21 cellular contexts compared by ENCODE assay signal in the genomic region with DNA sequence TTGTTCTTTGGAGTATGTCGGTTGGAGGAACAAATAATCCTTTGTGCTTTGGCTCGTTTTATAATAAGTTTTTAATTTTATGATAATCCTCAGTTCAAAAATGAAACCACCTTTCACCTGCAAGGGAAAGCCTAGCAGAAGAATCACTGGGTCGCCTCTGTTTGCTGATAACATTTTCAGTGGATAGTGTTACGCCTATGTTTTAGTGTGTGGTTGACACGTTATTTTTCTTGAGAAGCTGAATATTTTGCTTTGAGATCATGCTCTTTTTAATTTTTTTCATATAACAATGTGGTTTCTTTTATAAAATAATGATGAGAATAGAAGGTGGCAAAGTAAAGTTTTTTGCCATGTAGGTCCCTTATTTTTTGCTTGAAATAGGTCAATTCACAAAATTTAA.
"Had no signal": no experiment of that assay in that cellular context is flagged by ENCODE, and none has a peak within 500 bp of the region (broad histone marks: within the 10 kb centered on the region; RNA-seq: fewer than 3 reads in every experiment).

No MANE protein-coding gene starts in this region.

- H3K4me2 ChIP-seq: KMS-11 had no signal

- ATAC-seq: HepG2 had no signal

- H3K9ac ChIP-seq: KMS-11 had no signal

- H3K27me3 ChIP-seq: SJSA1 had no signal

- H3K4me1 ChIP-seq: SJSA1 had no signal

- H3K36me3 ChIP-seq: SJSA1 had no signal

- DNase-seq: IMR-90, MV-4-11, NCI-H1048, NCI-H1105, NCI-H1417, NCI-H1436 treated with DMSO at 0.1 percent for 48 hours, NCI-H1694, NCI-H187 treated with DMSO at 0.1 percent for 48 hours, NCI-H2029 treated with DMSO at 0.1 percent for 48 hours, NCI-H2227 treated with DMSO at 0.1 percent for 48 hours, NCI-H524, NCI-H526 treated with DMSO at 0.1 percent for 48 hours, NCI-H748 treated with DMSO at 0.1 percent for 48 hours, Right ventricle myocardium superior, RPMI8226, SIG-M5 had no signal

- FAIRE-seq: HepG2, RCC 7860 had no signal

- H3K27ac ChIP-seq: KMS-11, SJSA1, SK-N-MC had no signal

- H3K4me3 ChIP-seq: SJSA1, SK-N-MC had no signal

- H3K9me3 ChIP-seq: SJSA1 had no signal
